Comparison of ENCODE assay signal across 1 cellular context in the genomic region with DNA sequence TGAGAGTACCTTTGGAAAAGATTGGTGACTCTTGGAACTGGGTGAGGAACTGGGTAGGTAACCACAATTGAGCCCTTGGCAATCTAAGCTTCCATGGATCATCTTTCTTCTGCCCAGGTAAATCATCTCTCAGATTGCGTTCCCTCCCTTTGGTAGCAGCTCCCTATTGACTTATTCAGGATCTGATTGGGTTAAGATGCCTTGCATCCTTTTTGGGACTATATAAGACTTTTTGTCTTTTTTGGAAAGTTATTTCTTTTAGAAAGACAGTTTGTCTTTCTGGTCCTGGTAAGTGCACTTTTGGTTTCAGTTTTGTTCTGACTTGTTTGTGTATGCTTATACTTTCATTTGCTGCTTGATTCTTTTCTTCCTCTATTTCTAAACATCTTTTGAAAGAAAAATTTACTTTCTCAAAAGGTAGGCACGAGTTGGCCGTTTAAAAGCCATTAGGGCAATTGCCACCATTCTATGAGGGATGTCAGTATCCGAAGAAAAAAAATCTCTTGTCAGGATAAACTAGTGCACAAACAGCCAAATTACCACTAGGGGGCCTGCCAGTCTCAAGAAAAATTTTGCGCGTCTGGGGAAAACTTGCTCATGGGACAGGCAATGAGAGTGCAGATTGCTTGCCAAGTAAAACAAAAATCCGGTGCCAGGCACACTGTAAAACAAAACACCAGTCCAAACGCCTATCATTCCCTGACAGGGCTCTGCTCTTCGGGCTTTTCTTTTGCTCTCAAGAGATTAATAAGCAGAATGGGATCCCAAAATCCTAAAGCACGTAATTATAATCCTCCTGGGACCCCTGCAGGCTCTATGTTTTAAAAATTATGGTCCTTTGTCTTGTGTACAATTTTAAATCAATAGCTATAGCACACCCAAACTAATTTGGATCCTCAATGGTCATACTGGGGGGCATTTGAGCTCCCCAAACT.
TF ChIP-seq lines count a peak whose summit lies in the region.

No MANE protein-coding gene starts in this region.

TF ChIP-seq in GM12878, 131 proteins besides CTCF, POLR2A, EP300 and RAD21:
- no peak for TF ChIP-seq NFXL1 (IDR thresholded peaks at IDR 0.05; ENCODE audit: borderline replicate concordance)
- 0 out of 2 replicates have a peak, but pooled peaks have one; percentile 43 for TF ChIP-seq ESRRA (IDR thresholded peaks at IDR 0.05; ENCODE audit: low read length)
- TF ChIP-seq GATAD2B (conservative IDR thresholded peaks at IDR 0.05; ENCODE audit: low read depth), result no peak
- TF ChIP-seq JUND (IDR thresholded peaks at IDR 0.05; ENCODE audit: low read depth, low read length), result peak; percentile 85; the same call in 1 of the 2 replicates
- TF ChIP-seq, protein P1, sequence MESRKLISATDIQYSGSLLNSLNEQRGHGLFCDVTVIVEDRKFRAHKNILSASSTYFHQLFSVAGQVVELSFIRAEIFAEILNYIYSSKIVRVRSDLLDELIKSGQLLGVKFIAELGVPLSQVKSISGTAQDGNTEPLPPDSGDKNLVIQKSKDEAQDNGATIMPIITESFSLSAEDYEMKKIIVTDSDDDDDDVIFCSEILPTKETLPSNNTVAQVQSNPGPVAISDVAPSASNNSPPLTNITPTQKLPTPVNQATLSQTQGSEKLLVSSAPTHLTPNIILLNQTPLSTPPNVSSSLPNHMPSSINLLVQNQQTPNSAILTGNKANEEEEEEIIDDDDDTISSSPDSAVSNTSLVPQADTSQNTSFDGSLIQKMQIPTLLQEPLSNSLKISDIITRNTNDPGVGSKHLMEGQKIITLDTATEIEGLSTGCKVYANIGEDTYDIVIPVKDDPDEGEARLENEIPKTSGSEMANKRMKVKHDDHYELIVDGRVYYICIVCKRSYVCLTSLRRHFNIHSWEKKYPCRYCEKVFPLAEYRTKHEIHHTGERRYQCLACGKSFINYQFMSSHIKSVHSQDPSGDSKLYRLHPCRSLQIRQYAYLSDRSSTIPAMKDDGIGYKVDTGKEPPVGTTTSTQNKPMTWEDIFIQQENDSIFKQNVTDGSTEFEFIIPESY (IDR thresholded peaks at IDR 0.05), result no peak
- no peak for TF ChIP-seq NRF1 (conservative IDR thresholded peaks at IDR 0.05; ENCODE audit: low read depth, low read length)
- 0 out of 2 replicates have a peak, but pooled peaks have one; percentile 35 for TF ChIP-seq DPF2 (IDR thresholded peaks at IDR 0.05)
- TF ChIP-seq, protein P2, sequence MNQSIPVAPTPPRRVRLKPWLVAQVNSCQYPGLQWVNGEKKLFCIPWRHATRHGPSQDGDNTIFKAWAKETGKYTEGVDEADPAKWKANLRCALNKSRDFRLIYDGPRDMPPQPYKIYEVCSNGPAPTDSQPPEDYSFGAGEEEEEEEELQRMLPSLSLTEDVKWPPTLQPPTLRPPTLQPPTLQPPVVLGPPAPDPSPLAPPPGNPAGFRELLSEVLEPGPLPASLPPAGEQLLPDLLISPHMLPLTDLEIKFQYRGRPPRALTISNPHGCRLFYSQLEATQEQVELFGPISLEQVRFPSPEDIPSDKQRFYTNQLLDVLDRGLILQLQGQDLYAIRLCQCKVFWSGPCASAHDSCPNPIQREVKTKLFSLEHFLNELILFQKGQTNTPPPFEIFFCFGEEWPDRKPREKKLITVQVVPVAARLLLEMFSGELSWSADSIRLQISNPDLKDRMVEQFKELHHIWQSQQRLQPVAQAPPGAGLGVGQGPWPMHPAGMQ (IDR thresholded peaks at IDR 0.05; ENCODE audit: borderline replicate concordance), result no peak
- TF ChIP-seq, protein P3, sequence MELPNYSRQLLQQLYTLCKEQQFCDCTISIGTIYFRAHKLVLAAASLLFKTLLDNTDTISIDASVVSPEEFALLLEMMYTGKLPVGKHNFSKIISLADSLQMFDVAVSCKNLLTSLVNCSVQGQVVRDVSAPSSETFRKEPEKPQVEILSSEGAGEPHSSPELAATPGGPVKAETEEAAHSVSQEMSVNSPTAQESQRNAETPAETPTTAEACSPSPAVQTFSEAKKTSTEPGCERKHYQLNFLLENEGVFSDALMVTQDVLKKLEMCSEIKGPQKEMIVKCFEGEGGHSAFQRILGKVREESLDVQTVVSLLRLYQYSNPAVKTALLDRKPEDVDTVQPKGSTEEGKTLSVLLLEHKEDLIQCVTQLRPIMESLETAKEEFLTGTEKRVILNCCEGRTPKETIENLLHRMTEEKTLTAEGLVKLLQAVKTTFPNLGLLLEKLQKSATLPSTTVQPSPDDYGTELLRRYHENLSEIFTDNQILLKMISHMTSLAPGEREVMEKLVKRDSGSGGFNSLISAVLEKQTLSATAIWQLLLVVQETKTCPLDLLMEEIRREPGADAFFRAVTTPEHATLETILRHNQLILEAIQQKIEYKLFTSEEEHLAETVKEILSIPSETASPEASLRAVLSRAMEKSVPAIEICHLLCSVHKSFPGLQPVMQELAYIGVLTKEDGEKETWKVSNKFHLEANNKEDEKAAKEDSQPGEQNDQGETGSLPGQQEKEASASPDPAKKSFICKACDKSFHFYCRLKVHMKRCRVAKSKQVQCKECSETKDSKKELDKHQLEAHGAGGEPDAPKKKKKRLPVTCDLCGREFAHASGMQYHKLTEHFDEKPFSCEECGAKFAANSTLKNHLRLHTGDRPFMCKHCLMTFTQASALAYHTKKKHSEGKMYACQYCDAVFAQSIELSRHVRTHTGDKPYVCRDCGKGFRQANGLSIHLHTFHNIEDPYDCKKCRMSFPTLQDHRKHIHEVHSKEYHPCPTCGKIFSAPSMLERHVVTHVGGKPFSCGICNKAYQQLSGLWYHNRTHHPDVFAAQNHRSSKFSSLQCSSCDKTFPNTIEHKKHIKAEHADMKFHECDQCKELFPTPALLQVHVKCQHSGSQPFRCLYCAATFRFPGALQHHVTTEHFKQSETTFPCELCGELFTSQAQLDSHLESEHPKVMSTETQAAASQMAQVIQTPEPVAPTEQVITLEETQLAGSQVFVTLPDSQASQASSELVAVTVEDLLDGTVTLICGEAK (IDR thresholded peaks at IDR 0.05; ENCODE audit: borderline replicate concordance), result no peak
- TF ChIP-seq, protein P4, sequence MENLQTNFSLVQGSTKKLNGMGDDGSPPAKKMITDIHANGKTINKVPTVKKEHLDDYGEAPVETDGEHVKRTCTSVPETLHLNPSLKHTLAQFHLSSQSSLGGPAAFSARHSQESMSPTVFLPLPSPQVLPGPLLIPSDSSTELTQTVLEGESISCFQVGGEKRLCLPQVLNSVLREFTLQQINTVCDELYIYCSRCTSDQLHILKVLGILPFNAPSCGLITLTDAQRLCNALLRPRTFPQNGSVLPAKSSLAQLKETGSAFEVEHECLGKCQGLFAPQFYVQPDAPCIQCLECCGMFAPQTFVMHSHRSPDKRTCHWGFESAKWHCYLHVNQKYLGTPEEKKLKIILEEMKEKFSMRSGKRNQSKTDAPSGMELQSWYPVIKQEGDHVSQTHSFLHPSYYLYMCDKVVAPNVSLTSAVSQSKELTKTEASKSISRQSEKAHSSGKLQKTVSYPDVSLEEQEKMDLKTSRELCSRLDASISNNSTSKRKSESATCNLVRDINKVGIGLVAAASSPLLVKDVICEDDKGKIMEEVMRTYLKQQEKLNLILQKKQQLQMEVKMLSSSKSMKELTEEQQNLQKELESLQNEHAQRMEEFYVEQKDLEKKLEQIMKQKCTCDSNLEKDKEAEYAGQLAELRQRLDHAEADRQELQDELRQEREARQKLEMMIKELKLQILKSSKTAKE (IDR thresholded peaks at IDR 0.05; ENCODE audit: low read depth, poor library complexity, severe bottlenecking), result peak; percentile 70
- 0 out of 2 replicates have a peak, but pooled peaks have one; percentile 15 for TF ChIP-seq CREB1 (IDR thresholded peaks at IDR 0.05; ENCODE audit: low read depth)
- peak; percentile 60; the same call in 1 of the 2 replicates for TF ChIP-seq FOXK2 (IDR thresholded peaks at IDR 0.05)
- no peak for TF ChIP-seq KDM1A (IDR thresholded peaks at IDR 0.05; ENCODE audit: borderline replicate concordance)
- no peak for TF ChIP-seq SMAD1 (IDR thresholded peaks at IDR 0.05; ENCODE audit: low read depth, partially characterized antibody)
- no peak for TF ChIP-seq NBN (IDR thresholded peaks at IDR 0.05)
- TF ChIP-seq, protein P5, sequence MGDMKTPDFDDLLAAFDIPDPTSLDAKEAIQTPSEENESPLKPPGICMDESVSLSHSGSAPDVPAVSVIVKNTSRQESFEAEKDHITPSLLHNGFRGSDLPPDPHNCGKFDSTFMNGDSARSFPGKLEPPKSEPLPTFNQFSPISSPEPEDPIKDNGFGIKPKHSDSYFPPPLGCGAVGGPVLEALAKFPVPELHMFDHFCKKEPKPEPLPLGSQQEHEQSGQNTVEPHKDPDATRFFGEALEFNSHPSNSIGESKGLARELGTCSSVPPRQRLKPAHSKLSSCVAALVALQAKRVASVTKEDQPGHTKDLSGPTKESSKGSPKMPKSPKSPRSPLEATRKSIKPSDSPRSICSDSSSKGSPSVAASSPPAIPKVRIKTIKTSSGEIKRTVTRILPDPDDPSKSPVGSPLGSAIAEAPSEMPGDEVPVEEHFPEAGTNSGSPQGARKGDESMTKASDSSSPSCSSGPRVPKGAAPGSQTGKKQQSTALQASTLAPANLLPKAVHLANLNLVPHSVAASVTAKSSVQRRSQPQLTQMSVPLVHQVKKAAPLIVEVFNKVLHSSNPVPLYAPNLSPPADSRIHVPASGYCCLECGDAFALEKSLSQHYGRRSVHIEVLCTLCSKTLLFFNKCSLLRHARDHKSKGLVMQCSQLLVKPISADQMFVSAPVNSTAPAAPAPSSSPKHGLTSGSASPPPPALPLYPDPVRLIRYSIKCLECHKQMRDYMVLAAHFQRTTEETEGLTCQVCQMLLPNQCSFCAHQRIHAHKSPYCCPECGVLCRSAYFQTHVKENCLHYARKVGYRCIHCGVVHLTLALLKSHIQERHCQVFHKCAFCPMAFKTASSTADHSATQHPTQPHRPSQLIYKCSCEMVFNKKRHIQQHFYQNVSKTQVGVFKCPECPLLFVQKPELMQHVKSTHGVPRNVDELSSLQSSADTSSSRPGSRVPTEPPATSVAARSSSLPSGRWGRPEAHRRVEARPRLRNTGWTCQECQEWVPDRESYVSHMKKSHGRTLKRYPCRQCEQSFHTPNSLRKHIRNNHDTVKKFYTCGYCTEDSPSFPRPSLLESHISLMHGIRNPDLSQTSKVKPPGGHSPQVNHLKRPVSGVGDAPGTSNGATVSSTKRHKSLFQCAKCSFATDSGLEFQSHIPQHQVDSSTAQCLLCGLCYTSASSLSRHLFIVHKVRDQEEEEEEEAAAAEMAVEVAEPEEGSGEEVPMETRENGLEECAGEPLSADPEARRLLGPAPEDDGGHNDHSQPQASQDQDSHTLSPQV (IDR thresholded peaks at IDR 0.05), result 0 out of 2 replicates have a peak, but pooled peaks have one; percentile 19
- TF ChIP-seq JUNB (IDR thresholded peaks at IDR 0.05), result peak; percentile 94
- peak; percentile 49 for TF ChIP-seq ATF7 (IDR thresholded peaks at IDR 0.05; ENCODE audit: low read depth)
- TF ChIP-seq ASH2L (IDR thresholded peaks at IDR 0.05; ENCODE audit: borderline replicate concordance, low read depth), result peak; percentile 84; the same call in 1 of the 2 replicates
- TF ChIP-seq YY1 (IDR thresholded peaks at IDR 0.05; ENCODE audit: low read depth, low read length), result peak; percentile 61
- TF ChIP-seq, protein P6, sequence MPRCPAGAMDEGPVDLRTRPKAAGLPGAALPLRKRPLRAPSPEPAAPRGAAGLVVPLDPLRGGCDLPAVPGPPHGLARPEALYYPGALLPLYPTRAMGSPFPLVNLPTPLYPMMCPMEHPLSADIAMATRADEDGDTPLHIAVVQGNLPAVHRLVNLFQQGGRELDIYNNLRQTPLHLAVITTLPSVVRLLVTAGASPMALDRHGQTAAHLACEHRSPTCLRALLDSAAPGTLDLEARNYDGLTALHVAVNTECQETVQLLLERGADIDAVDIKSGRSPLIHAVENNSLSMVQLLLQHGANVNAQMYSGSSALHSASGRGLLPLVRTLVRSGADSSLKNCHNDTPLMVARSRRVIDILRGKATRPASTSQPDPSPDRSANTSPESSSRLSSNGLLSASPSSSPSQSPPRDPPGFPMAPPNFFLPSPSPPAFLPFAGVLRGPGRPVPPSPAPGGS (IDR thresholded peaks at IDR 0.05; ENCODE audit: borderline replicate concordance, insufficient read depth, low read depth, low read length, poor library complexity, severe bottlenecking), result no peak
- no peak for TF ChIP-seq SPI1 (IDR thresholded peaks at IDR 0.05; ENCODE audit: borderline replicate concordance, insufficient read depth, low read depth, low read length)
- TF ChIP-seq RBBP5 (conservative IDR thresholded peaks at IDR 0.05), result 0 out of 2 replicates have a peak, but pooled peaks have one; percentile 78
- no peak for TF ChIP-seq MTA3 (IDR thresholded peaks at IDR 0.05; ENCODE audit: borderline replicate concordance, low read length)
- no peak for TF ChIP-seq PML (IDR thresholded peaks at IDR 0.05; ENCODE audit: low read length)
- TF ChIP-seq, protein P7, sequence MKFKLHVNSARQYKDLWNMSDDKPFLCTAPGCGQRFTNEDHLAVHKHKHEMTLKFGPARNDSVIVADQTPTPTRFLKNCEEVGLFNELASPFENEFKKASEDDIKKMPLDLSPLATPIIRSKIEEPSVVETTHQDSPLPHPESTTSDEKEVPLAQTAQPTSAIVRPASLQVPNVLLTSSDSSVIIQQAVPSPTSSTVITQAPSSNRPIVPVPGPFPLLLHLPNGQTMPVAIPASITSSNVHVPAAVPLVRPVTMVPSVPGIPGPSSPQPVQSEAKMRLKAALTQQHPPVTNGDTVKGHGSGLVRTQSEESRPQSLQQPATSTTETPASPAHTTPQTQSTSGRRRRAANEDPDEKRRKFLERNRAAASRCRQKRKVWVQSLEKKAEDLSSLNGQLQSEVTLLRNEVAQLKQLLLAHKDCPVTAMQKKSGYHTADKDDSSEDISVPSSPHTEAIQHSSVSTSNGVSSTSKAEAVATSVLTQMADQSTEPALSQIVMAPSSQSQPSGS (IDR thresholded peaks at IDR 0.05; ENCODE audit: low read length), result peak; percentile 27; the same call in 1 of the 2 replicates
- peak; percentile 10 for TF ChIP-seq MEF2B (IDR thresholded peaks at IDR 0.05; ENCODE audit: partially characterized antibody, poor library complexity, severe bottlenecking)
- TF ChIP-seq, protein P8, sequence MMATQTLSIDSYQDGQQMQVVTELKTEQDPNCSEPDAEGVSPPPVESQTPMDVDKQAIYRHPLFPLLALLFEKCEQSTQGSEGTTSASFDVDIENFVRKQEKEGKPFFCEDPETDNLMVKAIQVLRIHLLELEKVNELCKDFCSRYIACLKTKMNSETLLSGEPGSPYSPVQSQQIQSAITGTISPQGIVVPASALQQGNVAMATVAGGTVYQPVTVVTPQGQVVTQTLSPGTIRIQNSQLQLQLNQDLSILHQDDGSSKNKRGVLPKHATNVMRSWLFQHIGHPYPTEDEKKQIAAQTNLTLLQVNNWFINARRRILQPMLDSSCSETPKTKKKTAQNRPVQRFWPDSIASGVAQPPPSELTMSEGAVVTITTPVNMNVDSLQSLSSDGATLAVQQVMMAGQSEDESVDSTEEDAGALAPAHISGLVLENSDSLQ (IDR thresholded peaks at IDR 0.05), result peak; percentile 51; the same call in 1 of the 2 replicates
- TF ChIP-seq SMC3 (IDR thresholded peaks at IDR 0.05; ENCODE audit: borderline replicate concordance, low read length), result peak; percentile 75
- no peak for TF ChIP-seq ZNF24 (IDR thresholded peaks at IDR 0.05)
- peak; percentile 73 for TF ChIP-seq ZNF384 (IDR thresholded peaks at IDR 0.05; ENCODE audit: borderline replicate concordance, low read depth, low read length)
- TF ChIP-seq FOXM1 (IDR thresholded peaks at IDR 0.05; ENCODE audit: low read depth, low read length), result 0 out of 2 replicates have a peak, but pooled peaks have one; percentile 37
- TF ChIP-seq ZNF217 (IDR thresholded peaks at IDR 0.05), result peak; percentile 47; the same call in 1 of the 2 replicates
- TF ChIP-seq TARDBP (IDR thresholded peaks at IDR 0.05; ENCODE audit: borderline replicate concordance), result no peak
- TF ChIP-seq SMARCA5 (IDR thresholded peaks at IDR 0.05), result peak; percentile 22; the same call in 1 of the 2 replicates
